Comparison of ENCODE assay signal across 11 cellular contexts in the genomic region with DNA sequence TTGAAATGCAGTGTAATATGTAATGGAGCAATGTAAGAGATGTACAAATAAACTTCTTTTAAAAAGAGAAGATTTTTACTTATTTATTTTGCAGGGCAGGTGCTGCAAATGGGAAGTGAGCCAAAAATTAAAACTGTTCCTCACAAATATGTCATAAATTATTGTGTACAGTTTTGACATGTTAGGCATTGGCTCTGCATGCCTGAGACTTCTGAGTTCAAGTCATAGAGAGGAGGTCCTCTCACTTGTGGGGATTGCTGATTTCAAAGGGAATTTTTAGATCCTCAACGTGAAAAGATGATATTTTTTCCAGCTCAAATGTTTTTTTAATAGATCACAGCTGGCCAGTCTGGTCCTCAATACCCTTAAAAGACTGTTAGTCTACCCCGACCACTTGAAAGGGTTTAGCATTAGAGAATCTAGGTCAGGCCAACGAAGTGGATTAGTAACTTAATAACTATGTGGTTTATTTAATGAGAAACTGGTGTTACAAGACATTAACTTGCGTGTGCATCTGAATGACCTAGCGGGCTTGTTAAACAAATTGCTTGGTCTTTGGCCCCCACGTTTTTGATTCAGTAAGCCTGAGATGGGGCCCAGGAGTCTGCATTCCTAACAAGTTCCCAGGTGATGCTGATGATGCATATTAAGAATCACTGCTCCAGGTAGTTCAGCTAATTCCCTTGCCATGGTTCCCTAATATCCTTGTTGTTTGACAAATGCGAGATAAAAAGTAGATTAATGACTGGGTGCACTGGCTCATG. TPM values are rescaled to one million over a fixed set of nuclear protein-coding genes. Genes with fewer than 3 reads are reported as not detected.
DNase-seq lines count a peak whose midpoint lies in the region; ATAC-seq, FAIRE-seq and TF ChIP-seq lines count a peak whose summit lies in the region.
"Had no signal": no experiment of that assay in that cellular context is flagged by ENCODE, and none has a peak within 500 bp of the region (broad histone marks: within the 10 kb centered on the region; RNA-seq: fewer than 3 reads in every experiment).

No MANE protein-coding gene starts in this region.

- intact Hi-C loops in HepG2 (cut with micrococcal nuclease; ENCODE audit: unreplicated experiment) (no loop called here), esophagus muscularis mucosa (cut with DNase I) (no loop called here)

- FAIRE-seq in HepG2 (lab: Jason Lieb, UNC): no peak
- FAIRE-seq: colon had no signal

- H3K4me3 ChIP-seq in liver (ENCODE audit: low read depth in 1 of 3, low read length in 3 of 3) (no peak overlapping the region), HepG2 (replicated peaks in 1 of 3; ENCODE audit: insufficient read depth in 1 of 3, low read depth in 2 of 3, low read length in 3 of 3) (no peak overlapping the region), esophagus muscularis mucosa (no peak overlapping the region)

- POLR2A ChIA-PET in HepG2 (lab: Yijun Ruan, JAX): no interaction called here

- no peaks in the 10 kb centered on the region for H3K9me3 ChIP-seq in liver (ENCODE audit: control insufficient read depth in 4 of 4, low read length in 3 of 4)
- no peaks in the 10 kb centered on the region for H3K9me3 ChIP-seq in HepG2 (ENCODE audit: low read length)
- H3K9me3 ChIP-seq in esophagus muscularis mucosa: no peaks in the 10 kb centered on the region

- 43% methylated on average over 7 of the region's 7 CpGs for WGBS in liver
- WGBS in HepG2 (ENCODE audit: low lambda C conversion rate): 35% methylated on average over 7 of the region's 7 CpGs
- WGBS in esophagus muscularis mucosa: 70% methylated on average over 7 of the region's 7 CpGs

- no peak overlapping the region for H3K4me2 ChIP-seq in HepG2 (ENCODE audit: low read depth, low read length)

- ATAC-seq in HepG2: no peak
- peak; percentile 74 for ATAC-seq in HG03064 (IDR thresholded peaks at IDR 0.05; ENCODE audit: low read depth, unreplicated experiment)
- ATAC-seq: activated T-cell treated with anti-CD3 and anti-CD28 coated beads, Interleukin-2, amount 50 U/mL, for 4 hours had no signal

- TF ChIP-seq RAD21 in liver (IDR thresholded peaks at IDR 0.05) (no peak), HepG2 (CRISPR knock-in tag; IDR thresholded peaks at IDR 0.05) (no peak)

- TF ChIP-seq EP300 in HepG2 (IDR thresholded peaks at IDR 0.05; ENCODE audit: low read depth in 2 of 2, low read length in 2 of 2) (no peak), HepG2 (CRISPR knock-in tag; IDR thresholded peaks at IDR 0.05; ENCODE audit: borderline replicate concordance) (no peak), esophagus muscularis mucosa (IDR thresholded peaks at IDR 0.05) (no peak)

- TF ChIP-seq CTCF in liver (IDR thresholded peaks at IDR 0.05; ENCODE audit: low read depth, low read length, missing input control) (no peak), HepG2 (CRISPR knock-in tag; IDR thresholded peaks at IDR 0.05) (no peak), VCaP (conservative IDR thresholded peaks at IDR 0.05) (no peak), esophagus muscularis mucosa (IDR thresholded peaks at IDR 0.05) (no peak)

- H3K9ac ChIP-seq in liver (ENCODE audit: low read depth in 1 of 2, low read length in 2 of 2): no peak overlapping the region
- no peak overlapping the region for H3K9ac ChIP-seq in HepG2 (ENCODE audit: insufficient read depth, low read depth, low read length)

- no peak for TF ChIP-seq POLR2A in HepG2 (IDR thresholded peaks at IDR 0.05; ENCODE audit: insufficient read depth in 1 of 2, low read depth in 2 of 2, low read length in 2 of 2)
- no peak for TF ChIP-seq POLR2A in esophagus muscularis mucosa (IDR thresholded peaks at IDR 0.05; ENCODE audit: low read depth)

- no TSS peak for BruUV-seq in HepG2 (replicated peaks; lab: Mats Ljungman, UMichigan)

- CTCF ChIA-PET in HepG2 (lab: Yijun Ruan, JAX; ENCODE audit: low intra/inter-chr PET ratio, low total read pairs): no interaction called here

- DNase-seq in HepG2 (ENCODE audit: low spot score) (no peak), A172 (ENCODE audit: low spot score) (no peak), germinal center (ENCODE audit: low spot score) (no peak), esophagus muscularis mucosa (ENCODE audit: extremely low spot score) (no peak)
- DNase-seq in effector CD8-positive, alpha-beta T cell (lab: John Stamatoyannopoulos, UW): no peak
- DNase-seq: activated T-cell treated with anti-CD3 and anti-CD28 coated beads, Interleukin-2, amount 50 U/mL, for 4 hours; NCI-H187 had no signal

- H3K36me3 ChIP-seq in liver (ENCODE audit: control insufficient read depth in 4 of 4, insufficient read depth in 3 of 4, low read depth in 1 of 4, low read length in 3 of 4): peaks cover 0 to 6% (median 0%) of the 10 kb centered on the region in 4 donors
- H3K36me3 ChIP-seq in HepG2 (replicated peaks in 1 of 2; ENCODE audit: control insufficient read depth in 1 of 2, insufficient read depth in 2 of 2, low read length in 2 of 2): no peaks in the 10 kb centered on the region
- peaks cover 0 to 14% (median 3%) of the 10 kb centered on the region in 4 donors for H3K36me3 ChIP-seq in esophagus muscularis mucosa

- H3K4me1 ChIP-seq in liver (ENCODE audit: control insufficient read depth in 4 of 4, insufficient read depth in 4 of 4, low read length in 3 of 4) (peaks cover 2 to 17% (median 13%) of the 10 kb centered on the region in 4 donors), HepG2 (ENCODE audit: insufficient read depth, low read length) (peaks cover 19% of the 10 kb centered on the region; the same call in 1 of the 2 replicates), esophagus muscularis mucosa (no peaks in the 10 kb centered on the region)

- H3K27ac ChIP-seq in liver (ENCODE audit: low read depth in 1 of 2, low read length in 2 of 2): no peak overlapping the region
- H3K27ac ChIP-seq in HepG2 (ENCODE audit: extremely low read length, insufficient read depth, low read length): no peak overlapping the region
- H3K27ac ChIP-seq in VCaP: peak overlapping the region; percentile 21
- no peak overlapping the region for H3K27ac ChIP-seq in esophagus muscularis mucosa (replicated peaks in 1 of 4)

- H3K27me3 ChIP-seq in liver (ENCODE audit: control insufficient read depth in 4 of 4, insufficient read depth in 4 of 4, low read length in 3 of 4): no peaks in the 10 kb centered on the region
- no peaks in the 10 kb centered on the region for H3K27me3 ChIP-seq in HepG2 (ENCODE audit: control insufficient read depth in 1 of 2, insufficient read depth in 2 of 2, low read length in 2 of 2)
- no peaks in the 10 kb centered on the region for H3K27me3 ChIP-seq in esophagus muscularis mucosa

- H3K79me2 ChIP-seq in HepG2 (ENCODE audit: insufficient read depth, low read length): no peaks in the 10 kb centered on the region

- in situ Hi-C loops in HepG2 (cut with HindIII; ENCODE audit: extremely low pct_ligation_motif_present, low pct_unique_long_range_greater_than_20kb): no loop called here

- no peaks in the 10 kb centered on the region for H4K20me1 ChIP-seq in HepG2 (ENCODE audit: insufficient read depth, low read length)

- H2AFZ ChIP-seq in HepG2 (ENCODE audit: low read length): no peak overlapping the region

RNA-seq across cellular contexts. Expression of gene WDR89, which starts 30.9 kb away (rescaled TPM):
- total RNA-seq in liver: 1 to 10 TPM; 7.1 to 9.2 TPM
- 1 to 10 TPM; 3.3 to 3.9 TPM for polyA plus RNA-seq in liver
- 20.1 and 37.0 TPM in 2 replicates for total RNA-seq in HepG2 (2016; rRNA removed; fragmentation: Illumina TruSeq; extraction: Trizol)
- 13.0 and 15.7 TPM in 2 replicates for total RNA-seq in HepG2 (2016; cell fraction: cytosol; rRNA removed; fragmentation: Illumina TruSeq; extraction: Trizol; ENCODE audit: low read depth)
- 21.8 and 36.8 TPM in 2 replicates for total RNA-seq in HepG2 (2016; cell fraction: insoluble cytoplasmic fraction; rRNA removed; fragmentation: Illumina TruSeq; extraction: Trizol)
- 14.1 and 17.0 TPM in 2 replicates for total RNA-seq in HepG2 (2016; cell fraction: membrane; rRNA removed; fragmentation: Illumina TruSeq; extraction: Trizol)
- total RNA-seq in HepG2 (2016; cell fraction: nucleus; rRNA removed; fragmentation: Illumina TruSeq; extraction: Trizol): 11.0 and 12.6 TPM in 2 replicates
- 4.2 and 5.2 TPM in 2 replicates for polyA plus RNA-seq in HepG2 (2011; rRNA removed)
- 1.5 and 3.3 TPM in 2 replicates for polyA plus RNA-seq in HepG2 (2011; cell fraction: cytosol; rRNA removed)
- polyA plus RNA-seq in HepG2 (2011; cell fraction: nucleus; rRNA removed): 1.2 and 2.2 TPM in 2 replicates
- polyA plus RNA-seq in HepG2 (2012): 8.8 and 10.4 TPM in 2 replicates
- 0.91 and 0.95 TPM in 2 replicates for polyA plus RNA-seq in HepG2 (2016; cell fraction: cytosol; fragmentation: Illumina TruSeq; extraction: Trizol; ENCODE audit: low read depth)
- 19.5 and 21.1 TPM in 2 replicates for polyA plus RNA-seq in HepG2 (2016; cell fraction: insoluble cytoplasmic fraction; fragmentation: Illumina TruSeq; extraction: Trizol; ENCODE audit: low read depth)
- 3.0 and 3.7 TPM in 2 replicates for polyA plus RNA-seq in HepG2 (2016; cell fraction: membrane; fragmentation: Illumina TruSeq; extraction: Trizol; ENCODE audit: low read depth)
- 11.3 and 13.0 TPM in 2 replicates for polyA plus RNA-seq in HepG2 (2016; cell fraction: nucleus; fragmentation: Illumina TruSeq; extraction: Trizol; ENCODE audit: insufficient read depth, low read depth)
- 4.7 and 6.7 TPM in 2 replicates for polyA minus RNA-seq in HepG2 (2011; rRNA and poly(A)+ RNA removed; ENCODE audit: low replicate concordance)
- 7.7 and 9.3 TPM in 2 replicates for polyA minus RNA-seq in HepG2 (2011; cell fraction: cytosol; rRNA and poly(A)+ RNA removed)
- 9.4 and 10.9 TPM in 2 replicates for polyA minus RNA-seq in HepG2 (2011; cell fraction: nucleus; rRNA and poly(A)+ RNA removed)
- 10.3 and 13.0 TPM in 2 replicates for total RNA-seq in A172 (2014; rRNA removed; shearing (Covaris generic))
- total RNA-seq in esophagus muscularis mucosa: 1 to 10 TPM; 4.5 to 9.6 (median 6.9) TPM

RNA-seq across cellular contexts. Expression of gene SGPP1, which starts 55.3 kb away (rescaled TPM):
- 10 to 100 TPM; 17.6 to 32.3 TPM for total RNA-seq in liver
- polyA plus RNA-seq in liver: 10 to 100 TPM; 12.3 to 13.6 TPM
- 4.8 and 6.4 TPM in 2 replicates for total RNA-seq in HepG2 (2016; rRNA removed; fragmentation: Illumina TruSeq; extraction: Trizol)
- 0.61 and 0.79 TPM in 2 replicates for total RNA-seq in HepG2 (2016; cell fraction: cytosol; rRNA removed; fragmentation: Illumina TruSeq; extraction: Trizol; ENCODE audit: low read depth)
- total RNA-seq in HepG2 (2016; cell fraction: insoluble cytoplasmic fraction; rRNA removed; fragmentation: Illumina TruSeq; extraction: Trizol): 3.9 and 7.0 TPM in 2 replicates
- 1.8 and 2.5 TPM in 2 replicates for total RNA-seq in HepG2 (2016; cell fraction: membrane; rRNA removed; fragmentation: Illumina TruSeq; extraction: Trizol)
- 8.8 and 9.5 TPM in 2 replicates for total RNA-seq in HepG2 (2016; cell fraction: nucleus; rRNA removed; fragmentation: Illumina TruSeq; extraction: Trizol)
- 6.6 and 6.8 TPM in 2 replicates for polyA plus RNA-seq in HepG2 (2011; rRNA removed)
- polyA plus RNA-seq in HepG2 (2011; cell fraction: cytosol; rRNA removed): 3.8 and 5.9 TPM in 2 replicates
- 2.6 and 3.1 TPM in 2 replicates for polyA plus RNA-seq in HepG2 (2011; cell fraction: nucleus; rRNA removed)
- 8.6 and 12.1 TPM in 2 replicates for polyA plus RNA-seq in HepG2 (2012)
- polyA plus RNA-seq in HepG2 (2016; cell fraction: cytosol; fragmentation: Illumina TruSeq; extraction: Trizol; ENCODE audit: low read depth): 0.44 and 0.58 TPM in 2 replicates
- 5.9 and 6.6 TPM in 2 replicates for polyA plus RNA-seq in HepG2 (2016; cell fraction: insoluble cytoplasmic fraction; fragmentation: Illumina TruSeq; extraction: Trizol; ENCODE audit: low read depth)
- polyA plus RNA-seq in HepG2 (2016; cell fraction: membrane; fragmentation: Illumina TruSeq; extraction: Trizol; ENCODE audit: low read depth): 1.8 and 2.2 TPM in 2 replicates
- 13.3 and 14.2 TPM in 2 replicates for polyA plus RNA-seq in HepG2 (2016; cell fraction: nucleus; fragmentation: Illumina TruSeq; extraction: Trizol; ENCODE audit: insufficient read depth, low read depth)
- polyA minus RNA-seq in HepG2 (2011; rRNA and poly(A)+ RNA removed; ENCODE audit: low replicate concordance): 7.8 and 12.9 TPM in 2 replicates
- polyA minus RNA-seq in HepG2 (2011; cell fraction: cytosol; rRNA and poly(A)+ RNA removed): 5.9 and 6.9 TPM in 2 replicates
- polyA minus RNA-seq in HepG2 (2011; cell fraction: nucleus; rRNA and poly(A)+ RNA removed): 8.0 and 8.9 TPM in 2 replicates
- 26.2 and 28.1 TPM in 2 replicates for total RNA-seq in A172 (2014; rRNA removed; shearing (Covaris generic))
- 10 to 100 TPM; 18.0 to 26.8 (median 19.3) TPM for total RNA-seq in esophagus muscularis mucosa
